Comparison of ENCODE assay signal across 1 cellular context in genomic region chr1:48196168-48196716, GRCh38.
TF ChIP-seq lines count a peak whose summit lies in the region.

No MANE protein-coding gene starts in this region.

TF ChIP-seq in HepG2, 621 proteins besides CTCF, POLR2A, EP300 and RAD21:
- TF ChIP-seq SRSF1 (optimal IDR thresholded peaks at IDR 0.05; ENCODE audit: low read depth, low read length) (no peak), GRHL1 (CRISPR knock-in tag; conservative IDR thresholded peaks at IDR 0.05) (no peak), SMARCC2 (IDR thresholded peaks at IDR 0.05) (no peak), FOSL1 (CRISPR knock-in tag; IDR thresholded peaks at IDR 0.05; ENCODE audit: borderline replicate concordance) (no peak), ETS1 (CRISPR knock-in tag; IDR thresholded peaks at IDR 0.05) (no peak), MAF1 (CRISPR knock-in tag; IDR thresholded peaks at IDR 0.05; ENCODE audit: borderline replicate concordance) (no peak), PAF1 (CRISPR knock-in tag; IDR thresholded peaks at IDR 0.05) (no peak)
